In the genomic region with DNA sequence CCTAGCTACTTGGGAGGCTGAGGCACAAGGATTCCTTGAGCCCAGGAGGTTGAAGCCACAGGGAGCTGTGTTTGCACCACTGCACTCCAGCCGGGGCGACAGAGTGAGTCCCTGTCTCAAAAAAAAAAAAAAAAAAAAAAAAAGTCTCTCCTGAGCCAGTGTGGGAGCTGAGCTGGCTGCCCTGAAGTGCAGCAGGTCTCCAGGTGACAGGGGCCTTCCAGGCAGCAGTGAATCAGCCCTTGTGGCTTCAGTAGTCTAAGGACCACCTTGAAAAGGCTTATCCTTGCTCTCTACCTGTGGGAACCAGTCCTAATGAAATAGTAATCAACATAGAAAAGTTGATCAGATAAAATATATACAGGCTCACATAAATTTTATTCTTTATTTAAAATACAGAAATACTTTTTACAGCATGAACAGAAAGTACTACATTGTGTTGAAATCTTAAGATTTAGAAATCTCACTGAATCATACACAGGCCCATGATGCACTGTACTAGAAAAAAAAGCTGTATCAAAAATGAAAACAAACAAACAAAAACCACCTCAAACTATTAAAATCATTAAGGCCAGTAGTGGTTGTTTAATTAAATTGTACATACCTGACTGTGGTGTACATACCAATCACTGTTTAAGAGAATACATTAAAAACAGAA, we compare ENCODE assay signal across 24 cellular contexts.
DNase-seq lines count a peak whose midpoint lies in the region; ATAC-seq and TF ChIP-seq lines count a peak whose summit lies in the region.
"Had no signal": no experiment of that assay in that cellular context is flagged by ENCODE, and none has a peak within 500 bp of the region (broad histone marks: within the 10 kb centered on the region; RNA-seq: fewer than 3 reads in every experiment).

No MANE protein-coding gene starts in this region.

- no peaks in the 10 kb centered on the region for H3K4me1 Mint-ChIP-seq in stimulated activated memory B cell treated with anti-CD40 and anti-IgM and Interleukin-4, amounts not matched to agents 10 μg/mL and 1 μg/mL and 100 μg/mL, for 72 hours

- peak overlapping the region; percentile 78 for H3K9ac ChIP-seq in adipocyte (ENCODE audit: low read length)
- H3K9ac ChIP-seq: BLaER1 treated with 17β-estradiol and CSF1 and Interleukin-3, amounts not matched to agents 10 nM and 100 nM; KMS-11 had no signal

- no peaks in the 10 kb centered on the region for H3K9me3 Mint-ChIP-seq in stimulated activated memory B cell treated with anti-CD40 and anti-IgM and Interleukin-4, amounts not matched to agents 10 μg/mL and 1 μg/mL and 100 μg/mL, for 72 hours
- H3K9me3 Mint-ChIP-seq: CD4-positive, alpha-beta T cell had no signal

- peaks cover 82% of the 10 kb centered on the region for H3K4me1 ChIP-seq in adipocyte (ENCODE audit: control insufficient read depth, insufficient read depth, low read length)
- H3K4me1 ChIP-seq: HAP-1 had no signal

- H3K27ac Mint-ChIP-seq in stimulated activated memory B cell treated with anti-CD40 and anti-IgM and Interleukin-4, amounts not matched to agents 10 μg/mL and 1 μg/mL and 100 μg/mL, for 72 hours = no peak overlapping the region
- H3K27ac Mint-ChIP-seq: CD4-positive, alpha-beta T cell; IgD-negative memory B cell had no signal

- no peak for ATAC-seq in stimulated activated memory B cell treated with anti-CD40 and anti-IgM and Interleukin-4, amounts not matched to agents 10 μg/mL and 1 μg/mL and 100 μg/mL, for 72 hours
- ATAC-seq: Panc1 had no signal

- H3K36me3 ChIP-seq in adipocyte (ENCODE audit: control insufficient read depth, insufficient read depth, low read length, severe bottlenecking) = no peaks in the 10 kb centered on the region
- H3K36me3 ChIP-seq: BLaER1 treated with 17β-estradiol and CSF1 and Interleukin-3, amounts not matched to agents 10 nM and 100 nM; HAP-1 had no signal

- no peak overlapping the region for H3K4me3 Mint-ChIP-seq in stimulated activated memory B cell treated with anti-CD40 and anti-IgM and Interleukin-4, amounts not matched to agents 10 μg/mL and 1 μg/mL and 100 μg/mL, for 72 hours
- H3K4me3 Mint-ChIP-seq: CD4-positive, alpha-beta T cell; IgD-negative memory B cell had no signal

- H3K4me3 ChIP-seq in AG10803 (ENCODE audit: low read length) = no peak overlapping the region
- peak overlapping the region; percentile 51 for H3K4me3 ChIP-seq in adipocyte (ENCODE audit: low read length)
- H3K4me3 ChIP-seq: BLaER1 treated with 17β-estradiol and CSF1 and Interleukin-3, amounts not matched to agents 10 nM and 100 nM; HAP-1 had no signal

- H3K9me3 ChIP-seq in adipocyte (ENCODE audit: control insufficient read depth, low read length) = no peaks in the 10 kb centered on the region
- H3K9me3 ChIP-seq: HAP-1 had no signal

- no peaks in the 10 kb centered on the region for H3K36me3 Mint-ChIP-seq in stimulated activated memory B cell treated with anti-CD40 and anti-IgM and Interleukin-4, amounts not matched to agents 10 μg/mL and 1 μg/mL and 100 μg/mL, for 72 hours
- H3K36me3 Mint-ChIP-seq: IgD-negative memory B cell had no signal

- no peak for TF ChIP-seq CTCF in AG10803 (conservative IDR thresholded peaks at IDR 0.05; ENCODE audit: low read length)

- H3K27me3 ChIP-seq in adipocyte (replicated peaks; ENCODE audit: control insufficient read depth, insufficient read depth, low read length) = no peaks in the 10 kb centered on the region
- H3K27me3 ChIP-seq: BLaER1 treated with 17β-estradiol and CSF1 and Interleukin-3, amounts not matched to agents 10 nM and 100 nM had no signal

- peaks cover 24% of the 10 kb centered on the region for H3K27me3 Mint-ChIP-seq in stimulated activated memory B cell treated with anti-CD40 and anti-IgM and Interleukin-4, amounts not matched to agents 10 μg/mL and 1 μg/mL and 100 μg/mL, for 72 hours
- H3K27me3 Mint-ChIP-seq: CD4-positive, alpha-beta T cell had no signal

- DNase-seq in AG10803 (ENCODE audit: low read depth) (peak; percentile 14), adipocyte (ENCODE audit: low read depth) (peak; percentile 65), fibroblast of gingiva (ENCODE audit: low read depth) (peak; percentile 23), iris pigment epithelial cell (ENCODE audit: low read depth) (peak; percentile 33), T1000 (lab: John Stamatoyannopoulos, UW) (no peak), islet precursor cell (no peak), cerebellar cortex (ENCODE audit: low spot score) (no peak)
- DNase-seq: AML-193; CD4-positive, alpha-beta T cell; COR-L47; GOT3; NCI-H1048; NCI-H1417; NCI-H1694; NCI-H2029 treated with DMSO at 0.1 percent for 48 hours; NCI-H2227 treated with DMSO at 0.1 percent for 48 hours; NCI-H69; SHP77 had no signal

Comparison
In these comparisons a context has a peak if more than half of its experiments do, and no peak if none do; other contexts are left out.
1. DNase-seq: peak in AG10803 (single experiment), adipocyte (single experiment), fibroblast of gingiva (single experiment) and iris pigment epithelial cell (single experiment); none in T1000 (single experiment), islet precursor cell (single experiment) and cerebellar cortex (single experiment).